19 cellular contexts compared by ENCODE assay signal in genomic region chr7:154919324-154920222, GRCh38.
A peak's percentile ranks its signal among the peaks of the same experiment; 100 is the strongest.
DNase-seq lines count a peak whose midpoint lies in the region; ATAC-seq and TF ChIP-seq lines count a peak whose summit lies in the region.
"Had no signal": no experiment of that assay in that cellular context is flagged by ENCODE, and none has a peak within 500 bp of the region (broad histone marks: within the 10 kb centered on the region; RNA-seq: fewer than 3 reads in every experiment).

No MANE protein-coding gene starts in this region.

- intact Hi-C loops in PC-3 (cut with micrococcal nuclease): loop anchor here (10.0 kb wide), 2 partner anchors 675 to 815 kb away; no protein-coding TSS in a partner anchor
- intact Hi-C loops in activated T-helper 2 cell treated with anti-CD3 and anti-CD28 coated beads, Interferon-gamma antibody, Interleukin-2, Interleukin-4, amounts not matched to agents 10 μg/mL and 5 μg/mL and 100 μg/mL, durations not matched to agents 14 hours and 24 hours and 36 hours (cut with micrococcal nuclease): loop anchor here (10.0 kb wide), 1 partner anchor 615 kb away; no protein-coding TSS in a partner anchor

- H4K91ac ChIP-seq in neuronal stem cell (ENCODE audit: low read depth, low read length, poor library complexity): no peak overlapping the region

- H3K27ac Mint-ChIP-seq in osteocyte (ENCODE audit: unreplicated experiment): no peak overlapping the region
- no peak overlapping the region for H3K27ac Mint-ChIP-seq in activated T-helper 2 cell treated with anti-CD3 and anti-CD28 coated beads, Interferon-gamma antibody, Interleukin-2, Interleukin-4, amounts not matched to agents 10 μg/mL and 5 μg/mL and 100 μg/mL, durations not matched to agents 14 hours and 24 hours and 36 hours
- H3K27ac Mint-ChIP-seq: HFFc6 had no signal

- no peak overlapping the region for H2AK5ac ChIP-seq in neuronal stem cell (ENCODE audit: low read depth, low read length)

- H3K9me3 ChIP-seq in PC-3 (ENCODE audit: low read length) (no peaks in the 10 kb centered on the region), Karpas-422 (ENCODE audit: low read length) (no peaks in the 10 kb centered on the region), neuronal stem cell (replicated peaks in 1 of 2; ENCODE audit: control insufficient read depth in 2 of 2, insufficient read depth in 1 of 2, low read depth in 1 of 2, low read length in 2 of 2) (no peaks in the 10 kb centered on the region)
- H3K9me3 ChIP-seq: MG63, SJSA1 had no signal

- H3K9me3 Mint-ChIP-seq in osteocyte (ENCODE audit: unreplicated experiment): no peaks in the 10 kb centered on the region
- no peaks in the 10 kb centered on the region for H3K9me3 Mint-ChIP-seq in activated T-helper 2 cell treated with anti-CD3 and anti-CD28 coated beads, Interferon-gamma antibody, Interleukin-2, Interleukin-4, amounts not matched to agents 10 μg/mL and 5 μg/mL and 100 μg/mL, durations not matched to agents 14 hours and 24 hours and 36 hours
- H3K9me3 Mint-ChIP-seq: CD8-positive, alpha-beta memory T cell; HFFc6 had no signal

- H3K4me2 ChIP-seq in PC-3 (ENCODE audit: low read length): no peak overlapping the region
- no peak overlapping the region for H3K4me2 ChIP-seq in Karpas-422 (ENCODE audit: low read depth, low read length, poor library complexity, severe bottlenecking)
- H3K4me2 ChIP-seq in neuronal stem cell (ENCODE audit: insufficient read depth, low read length, poor library complexity, severe bottlenecking): no peak overlapping the region
- H3K4me2 ChIP-seq: BLaER1 treated with 17β-estradiol and CSF1 and Interleukin-3, amounts not matched to agents 10 nM and 100 nM; KMS-11 had no signal

- no TSS peak for BruUV-seq in PC-3 (replicated peaks; lab: Mats Ljungman, UMichigan)

- ATAC-seq in PC-3: no peak; the same call in 1 of the 2 replicates
- peak; percentile 82 for ATAC-seq in esophagus mucosa

- no peak overlapping the region for H3K4ac ChIP-seq in neuronal stem cell (ENCODE audit: low read length)

- TF ChIP-seq CTCF in PC-3 (conservative IDR thresholded peaks at IDR 0.05; ENCODE audit: low read depth, low read length): no peak
- no peak for TF ChIP-seq CTCF in osteocyte (IDR thresholded peaks at IDR 0.05)

- DNase-seq in LHCN-M2 (ENCODE audit: low read depth) (peak; percentile 54), PC-3 (peak; percentile 26), osteocyte (ENCODE audit: extremely low spot score, unreplicated experiment) (peak; percentile 38), NCI-H146 treated with DMSO at 0.1 percent for 48 hours (lab: John Stamatoyannopoulos, UW; ENCODE audit: unreplicated experiment) (no peak), Karpas-422 (no peak), neuronal stem cell (ENCODE audit: low spot score) (no peak)
- DNase-seq in activated T-helper 2 cell treated with anti-CD3 and anti-CD28 coated beads, Interferon-gamma antibody, Interleukin-2, Interleukin-4, amounts not matched to agents 10 μg/mL and 5 μg/mL and 100 μg/mL, durations not matched to agents 14 hours and 24 hours and 36 hours (ENCODE audit: low spot score): no peak
- DNase-seq: CD8-positive, alpha-beta memory T cell; H7; HFFc6; MG63; NCI-H1048; NCI-H2081 treated with DMSO at 0.1 percent for 48 hours; NCI-H2227 treated with DMSO at 0.1 percent for 48 hours; NCI-H510A treated with DMSO at 0.1 percent for 48 hours had no signal

- no peak overlapping the region for H3K14ac ChIP-seq in neuronal stem cell (ENCODE audit: low read length)

- WGBS in neuronal stem cell (ENCODE audit: extremely low coverage in 2 of 2, insufficient read length in 2 of 2, insufficient replicate concordance in 1 of 2), 2 donors: no CpG with 5 or more reads among the region's 12 CpGs

- H3K4me3 Mint-ChIP-seq in osteocyte (ENCODE audit: unreplicated experiment): no peak overlapping the region
- H3K4me3 Mint-ChIP-seq in activated T-helper 2 cell treated with anti-CD3 and anti-CD28 coated beads, Interferon-gamma antibody, Interleukin-2, Interleukin-4, amounts not matched to agents 10 μg/mL and 5 μg/mL and 100 μg/mL, durations not matched to agents 14 hours and 24 hours and 36 hours (ENCODE audit: low read depth): no peak overlapping the region
- H3K4me3 Mint-ChIP-seq: CD8-positive, alpha-beta memory T cell; HFFc6 had no signal

- H3K27me3 Mint-ChIP-seq in osteocyte (ENCODE audit: unreplicated experiment): peaks cover 7% of the 10 kb centered on the region
- H3K27me3 Mint-ChIP-seq in activated T-helper 2 cell treated with anti-CD3 and anti-CD28 coated beads, Interferon-gamma antibody, Interleukin-2, Interleukin-4, amounts not matched to agents 10 μg/mL and 5 μg/mL and 100 μg/mL, durations not matched to agents 14 hours and 24 hours and 36 hours (ENCODE audit: low read depth): peaks cover 16% of the 10 kb centered on the region

- CTCF ChIA-PET in PC-3 (lab: Charles Lee): no interaction called here

- no peak overlapping the region for H4K8ac ChIP-seq in neuronal stem cell (ENCODE audit: low read depth, low read length)

- H2BK120ac ChIP-seq in neuronal stem cell (ENCODE audit: low read depth, low read length): no peak overlapping the region

- H3K4me1 Mint-ChIP-seq in osteocyte (ENCODE audit: unreplicated experiment): no peaks in the 10 kb centered on the region
- no peaks in the 10 kb centered on the region for H3K4me1 Mint-ChIP-seq in activated T-helper 2 cell treated with anti-CD3 and anti-CD28 coated beads, Interferon-gamma antibody, Interleukin-2, Interleukin-4, amounts not matched to agents 10 μg/mL and 5 μg/mL and 100 μg/mL, durations not matched to agents 14 hours and 24 hours and 36 hours (ENCODE audit: low read depth)

- H3K4me1 ChIP-seq in PC-3 (ENCODE audit: insufficient read depth, low read length): no peaks in the 10 kb centered on the region
- no peaks in the 10 kb centered on the region for H3K4me1 ChIP-seq in Karpas-422 (ENCODE audit: low read length)
- no peaks in the 10 kb centered on the region for H3K4me1 ChIP-seq in neuronal stem cell (ENCODE audit: control insufficient read depth in 2 of 2, insufficient read depth in 1 of 2, low read depth in 1 of 2, low read length in 2 of 2)
- H3K4me1 ChIP-seq: BLaER1 treated with 17β-estradiol and CSF1 and Interleukin-3, amounts not matched to agents 10 nM and 100 nM; SJSA1 had no signal

- H3K79me2 ChIP-seq in PC-3 (ENCODE audit: low read length) (no peaks in the 10 kb centered on the region), Karpas-422 (ENCODE audit: low read length) (no peaks in the 10 kb centered on the region)

- H3K23ac ChIP-seq in neuronal stem cell (ENCODE audit: low read depth, low read length, poor library complexity): no peak overlapping the region

- H3K36me3 ChIP-seq in PC-3 (ENCODE audit: low read depth, low read length) (no peaks in the 10 kb centered on the region), Karpas-422 (ENCODE audit: insufficient read depth, low read length) (no peaks in the 10 kb centered on the region), neuronal stem cell (replicated peaks in 1 of 2; ENCODE audit: control insufficient read depth in 2 of 2, insufficient read depth in 2 of 2, low read length in 2 of 2) (no peaks in the 10 kb centered on the region)
- H3K36me3 ChIP-seq: BLaER1 treated with 17β-estradiol and CSF1 and Interleukin-3, amounts not matched to agents 10 nM and 100 nM; MG63; SJSA1 had no signal

- H3K9me2 ChIP-seq in PC-3 (replicated peaks; ENCODE audit: low read length): no peaks in the 10 kb centered on the region
- no peaks in the 10 kb centered on the region for H3K9me2 ChIP-seq in Karpas-422 (replicated peaks; ENCODE audit: insufficient read depth, low read length)

- H3F3A ChIP-seq in PC-3 (ENCODE audit: low read length, unreplicated experiment): no peaks in the 10 kb centered on the region

- no peak overlapping the region for H2BK15ac ChIP-seq in neuronal stem cell (ENCODE audit: low read length)

- no peak overlapping the region for H3K4me3 ChIP-seq in PC-3 (ENCODE audit: low read length)
- H3K4me3 ChIP-seq in Karpas-422 (ENCODE audit: low read length): no peak overlapping the region
- H3K4me3 ChIP-seq in neuronal stem cell (ENCODE audit: low read length in 2 of 2): no peak overlapping the region
- H3K4me3 ChIP-seq: BLaER1 treated with 17β-estradiol and CSF1 and Interleukin-3, amounts not matched to agents 10 nM and 100 nM; MG63; SJSA1 had no signal

- POLR2A ChIA-PET in PC-3 (lab: Charles Lee; ENCODE audit: unreplicated experiment): no interaction called here

- H3K27ac ChIP-seq in PC-3 (ENCODE audit: low read length): no peak overlapping the region
- H3K27ac ChIP-seq in Karpas-422 (ENCODE audit: low read length): no peak overlapping the region
- H3K27ac ChIP-seq in neuronal stem cell (replicated peaks; ENCODE audit: low read length): no peak overlapping the region
- H3K27ac ChIP-seq: BLaER1 treated with 17β-estradiol and CSF1 and Interleukin-3, amounts not matched to agents 10 nM and 100 nM; KMS-11; SJSA1 had no signal

- no peak overlapping the region for H2BK12ac ChIP-seq in neuronal stem cell (ENCODE audit: low read length)

- H2AFZ ChIP-seq in PC-3 (ENCODE audit: low read length) (no peak overlapping the region), Karpas-422 (ENCODE audit: low read length) (no peak overlapping the region), neuronal stem cell (ENCODE audit: low read length) (no peak overlapping the region)

- no peak overlapping the region for H3K18ac ChIP-seq in neuronal stem cell (ENCODE audit: low read length)

- H4K20me1 ChIP-seq in PC-3 (ENCODE audit: low read length): no peaks in the 10 kb centered on the region
- H4K20me1 ChIP-seq in Karpas-422 (ENCODE audit: insufficient read depth, low read depth, low read length): no peaks in the 10 kb centered on the region
- H4K20me1 ChIP-seq: BLaER1 treated with 17β-estradiol and CSF1 and Interleukin-3, amounts not matched to agents 10 nM and 100 nM had no signal

- H3K27me3 ChIP-seq in PC-3 (ENCODE audit: low read length): peaks cover 5% of the 10 kb centered on the region; the same call in 1 of the 2 replicates
- no peaks in the 10 kb centered on the region for H3K27me3 ChIP-seq in Karpas-422 (ENCODE audit: low read length)
- peaks cover 0 to 30% (median 5%) of the 10 kb centered on the region in 3 experiments for H3K27me3 ChIP-seq in neuronal stem cell (ENCODE audit: control insufficient read depth in 3 of 3, insufficient read depth in 3 of 3, low read depth in 1 of 3, low read length in 3 of 3)
- H3K27me3 ChIP-seq: MG63, SJSA1 had no signal

- no peaks in the 10 kb centered on the region for H3K79me1 ChIP-seq in neuronal stem cell (ENCODE audit: low read depth, low read length)

- H2BK5ac ChIP-seq in neuronal stem cell (ENCODE audit: low read length): no peak overlapping the region

- H3K36me3 Mint-ChIP-seq in osteocyte (ENCODE audit: unreplicated experiment): no peaks in the 10 kb centered on the region
- H3K36me3 Mint-ChIP-seq in activated T-helper 2 cell treated with anti-CD3 and anti-CD28 coated beads, Interferon-gamma antibody, Interleukin-2, Interleukin-4, amounts not matched to agents 10 μg/mL and 5 μg/mL and 100 μg/mL, durations not matched to agents 14 hours and 24 hours and 36 hours (ENCODE audit: low read depth): no peaks in the 10 kb centered on the region
- H3K36me3 Mint-ChIP-seq: CD8-positive, alpha-beta memory T cell had no signal

- no peak overlapping the region for H3K9ac ChIP-seq in PC-3 (ENCODE audit: low read length)
- H3K9ac ChIP-seq in Karpas-422 (ENCODE audit: low read length): no peak overlapping the region
- H3K9ac ChIP-seq in neuronal stem cell (ENCODE audit: low read depth, low read length, poor library complexity): no peak overlapping the region
- H3K9ac ChIP-seq: BLaER1 treated with 17β-estradiol and CSF1 and Interleukin-3, amounts not matched to agents 10 nM and 100 nM; KMS-11 had no signal

Comparison
In these comparisons a context has a peak if more than half of its experiments do, and no peak if none do; other contexts are left out.
1. DNase-seq: peak in LHCN-M2 (single experiment), PC-3 (single experiment) and osteocyte (single experiment); none in NCI-H146 treated with DMSO at 0.1 percent for 48 hours (single experiment), activated T-helper 2 cell treated with anti-CD3 and anti-CD28 coated beads, Interferon-gamma antibody, Interleukin-2, Interleukin-4, amounts not matched to agents 10 μg/mL and 5 μg/mL and 100 μg/mL, durations not matched to agents 14 hours and 24 hours and 36 hours (single experiment), Karpas-422 (single experiment) and neuronal stem cell (single experiment).